In the genomic region with DNA sequence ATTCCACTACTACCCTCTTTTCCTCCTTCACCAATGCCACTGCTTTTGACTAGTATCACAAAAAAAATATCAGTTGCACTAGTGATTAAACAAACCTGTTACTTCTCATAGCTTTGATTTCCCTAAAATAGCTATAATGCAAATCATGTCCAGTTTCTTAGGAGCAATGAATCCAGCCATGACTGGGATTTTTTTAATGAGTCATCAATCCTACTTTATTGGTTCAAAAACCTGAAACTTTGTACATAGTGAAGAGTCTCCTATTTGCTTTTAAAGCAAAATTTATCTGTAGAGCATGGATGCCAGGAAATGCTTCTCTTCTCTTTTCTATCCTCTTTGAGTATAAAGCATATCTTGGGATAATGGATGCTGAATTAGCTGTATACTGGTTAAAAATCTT, we compare ENCODE assay signal across 20 cellular contexts.
DNase-seq lines count a peak whose midpoint lies in the region; ATAC-seq, FAIRE-seq and TF ChIP-seq lines count a peak whose summit lies in the region.
"Had no signal": no experiment of that assay in that cellular context is flagged by ENCODE, and none has a peak within 500 bp of the region (broad histone marks: within the 10 kb centered on the region; RNA-seq: fewer than 3 reads in every experiment).

No MANE protein-coding gene starts in this region.

- DNase-seq in A549 (ENCODE audit: low read depth in 1 of 2, low spot score in 1 of 2) (no peak), EL (peak; percentile 8), PC-3 (peak; percentile 22), fibroblast of peridontal ligament (ENCODE audit: extremely low read depth) (peak; percentile 7), germinal center (ENCODE audit: low spot score) (no peak), erythroblast (lab: John Stamatoyannopoulos, UW) (no peak)
- DNase-seq in stimulated activated CD4-positive, alpha-beta T cell treated with anti-CD3 and anti-CD28 coated beads, Interleukin-15, amount 100 ng/mL, for 24 hours = no peak
- DNase-seq: CD8-positive, alpha-beta memory T cell; GOT3; KBM-7; MM.1S; NCI-H2029; NCI-H446 treated with DMSO at 0.1 percent for 48 hours; NCI-H526 treated with DMSO at 0.1 percent for 48 hours; SHP77 had no signal

- POLR2A ChIA-PET in A549 (lab: Yijun Ruan, JAX) (no interaction called here), PC-3 (lab: Charles Lee; ENCODE audit: unreplicated experiment) (no interaction called here)

- H4K20me1 ChIP-seq in PC-3 (ENCODE audit: low read length) = no peaks in the 10 kb centered on the region

- H3K9me3 ChIP-seq in A549 (no peaks in the 10 kb centered on the region), PC-3 (ENCODE audit: low read length) (no peaks in the 10 kb centered on the region)

- no peak for FAIRE-seq in A549 (lab: Jason Lieb, UNC)
- FAIRE-seq: A204.1, GM12892 had no signal

- H3K4me1 ChIP-seq in A549 (no peaks in the 10 kb centered on the region), PC-3 (ENCODE audit: insufficient read depth, low read length) (no peaks in the 10 kb centered on the region)

- CTCF ChIA-PET in A549 (lab: Yijun Ruan, JAX) = interaction anchor here (1.0 kb wide), 1 partner anchor 37 kb away, joined by 3 read pairs; no protein-coding TSS in a partner anchor
- CTCF ChIA-PET in PC-3 (lab: Charles Lee) = no interaction called here

- TF ChIP-seq CTCF in A549 (IDR thresholded peaks at IDR 0.05) (no peak), PC-3 (conservative IDR thresholded peaks at IDR 0.05; ENCODE audit: low read depth, low read length) (no peak)

- no peaks in the 10 kb centered on the region for H3K9me2 ChIP-seq in PC-3 (replicated peaks; ENCODE audit: low read length)

- TF ChIP-seq EP300 in A549 (IDR thresholded peaks at IDR 0.05) = no peak

- H3K9ac ChIP-seq in PC-3 (ENCODE audit: low read length) = no peak overlapping the region

- no peaks in the 10 kb centered on the region for H3K36me3 ChIP-seq in PC-3 (ENCODE audit: low read depth, low read length)

- BruUV-seq in PC-3 (replicated peaks; lab: Mats Ljungman, UMichigan) = no TSS peak

- ATAC-seq in A549 (no peak), PC-3 (no peak), SK-N-SH treated with all-trans-retinoic acid at 6 μM for 48 hours (no peak)

- intact Hi-C loops in PC-3 (cut with micrococcal nuclease) = loop anchor here (10.0 kb wide), 1 partner anchor 886 kb away; no protein-coding TSS in a partner anchor

- no peaks in the 10 kb centered on the region for H3K27me3 ChIP-seq in PC-3 (ENCODE audit: low read length)

- no peak overlapping the region for H3K27ac ChIP-seq in A549
- H3K27ac ChIP-seq in PC-3 (ENCODE audit: low read length) = no peak overlapping the region
- H3K27ac ChIP-seq: C4-2B, RWPE1 had no signal

- no peak for TF ChIP-seq POLR2A in A549 (IDR thresholded peaks at IDR 0.05; ENCODE audit: low read length)
- TF ChIP-seq POLR2A in erythroblast (IDR thresholded peaks at IDR 0.05; ENCODE audit: low read length) = no peak

- no peak overlapping the region for H3K4me3 ChIP-seq in A549
- H3K4me3 ChIP-seq in PC-3 (ENCODE audit: low read length) = no peak overlapping the region

- no peak for TF ChIP-seq RAD21 in A549 (conservative IDR thresholded peaks at IDR 0.05 in 1 of 2, IDR thresholded peaks at IDR 0.05 in 1 of 2)

- no peaks in the 10 kb centered on the region for H3K79me2 ChIP-seq in PC-3 (ENCODE audit: low read length)

- H3K4me2 ChIP-seq in A549 = no peak overlapping the region
- no peak overlapping the region for H3K4me2 ChIP-seq in PC-3 (ENCODE audit: low read length)

- H2AFZ ChIP-seq in PC-3 (ENCODE audit: low read length) = no peak overlapping the region

- no peaks in the 10 kb centered on the region for H3F3A ChIP-seq in PC-3 (ENCODE audit: low read length, unreplicated experiment)

TF ChIP-seq in A549, 52 proteins besides CTCF, POLR2A, EP300 and RAD21:
- TF ChIP-seq TP53 (CRISPR knock-in tag; IDR thresholded peaks at IDR 0.05) (no peak), NFE2L2 (conservative IDR thresholded peaks at IDR 0.05; ENCODE audit: low read length) (peak; percentile 37; the same call in 1 of the 2 replicates), FOSL2 (IDR thresholded peaks at IDR 0.05) (no peak), FOSL2 (CRISPR knock-in tag; IDR thresholded peaks at IDR 0.05) (peak; percentile 61; the same call in 1 of the 2 replicates), MAFK (IDR thresholded peaks at IDR 0.05; ENCODE audit: partially characterized antibody) (peak; percentile 68)

TF ChIP-seq in SK-N-SH treated with all-trans-retinoic acid at 6 μM for 48 hours, 23 proteins besides CTCF, POLR2A, EP300 and RAD21:
- no peak for TF ChIP-seq ZFP30 (CRISPR knock-in tag; IDR thresholded peaks at IDR 0.05)
- TF ChIP-seq, protein P1, sequence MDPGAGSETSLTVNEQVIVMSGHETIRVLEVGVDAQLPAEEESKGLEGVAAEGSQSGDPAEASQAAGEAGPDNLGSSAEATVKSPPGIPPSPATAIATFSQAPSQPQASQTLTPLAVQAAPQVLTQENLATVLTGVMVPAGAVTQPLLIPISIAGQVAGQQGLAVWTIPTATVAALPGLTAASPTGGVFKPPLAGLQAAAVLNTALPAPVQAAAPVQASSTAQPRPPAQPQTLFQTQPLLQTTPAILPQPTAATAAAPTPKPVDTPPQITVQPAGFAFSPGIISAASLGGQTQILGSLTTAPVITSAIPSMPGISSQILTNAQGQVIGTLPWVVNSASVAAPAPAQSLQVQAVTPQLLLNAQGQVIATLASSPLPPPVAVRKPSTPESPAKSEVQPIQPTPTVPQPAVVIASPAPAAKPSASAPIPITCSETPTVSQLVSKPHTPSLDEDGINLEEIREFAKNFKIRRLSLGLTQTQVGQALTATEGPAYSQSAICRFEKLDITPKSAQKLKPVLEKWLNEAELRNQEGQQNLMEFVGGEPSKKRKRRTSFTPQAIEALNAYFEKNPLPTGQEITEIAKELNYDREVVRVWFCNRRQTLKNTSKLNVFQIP (CRISPR knock-in tag; IDR thresholded peaks at IDR 0.05; ENCODE audit: borderline replicate concordance, low read depth) = no peak
- no peak for TF ChIP-seq ZNF8 (CRISPR knock-in tag; IDR thresholded peaks at IDR 0.05)
- no peak for TF ChIP-seq CSDC2 (CRISPR knock-in tag; IDR thresholded peaks at IDR 0.05)
- TF ChIP-seq, protein P2, sequence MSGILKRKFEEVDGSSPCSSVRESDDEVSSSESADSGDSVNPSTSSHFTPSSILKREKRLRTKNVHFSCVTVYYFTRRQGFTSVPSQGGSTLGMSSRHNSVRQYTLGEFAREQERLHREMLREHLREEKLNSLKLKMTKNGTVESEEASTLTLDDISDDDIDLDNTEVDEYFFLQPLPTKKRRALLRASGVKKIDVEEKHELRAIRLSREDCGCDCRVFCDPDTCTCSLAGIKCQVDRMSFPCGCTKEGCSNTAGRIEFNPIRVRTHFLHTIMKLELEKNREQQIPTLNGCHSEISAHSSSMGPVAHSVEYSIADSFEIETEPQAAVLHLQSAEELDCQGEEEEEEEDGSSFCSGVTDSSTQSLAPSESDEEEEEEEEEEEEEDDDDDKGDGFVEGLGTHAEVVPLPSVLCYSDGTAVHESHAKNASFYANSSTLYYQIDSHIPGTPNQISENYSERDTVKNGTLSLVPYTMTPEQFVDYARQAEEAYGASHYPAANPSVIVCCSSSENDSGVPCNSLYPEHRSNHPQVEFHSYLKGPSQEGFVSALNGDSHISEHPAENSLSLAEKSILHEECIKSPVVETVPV (CRISPR knock-in tag; IDR thresholded peaks at IDR 0.05) = no peak
- TF ChIP-seq OSR1 (CRISPR knock-in tag; IDR thresholded peaks at IDR 0.05) = no peak
- TF ChIP-seq, protein P3, sequence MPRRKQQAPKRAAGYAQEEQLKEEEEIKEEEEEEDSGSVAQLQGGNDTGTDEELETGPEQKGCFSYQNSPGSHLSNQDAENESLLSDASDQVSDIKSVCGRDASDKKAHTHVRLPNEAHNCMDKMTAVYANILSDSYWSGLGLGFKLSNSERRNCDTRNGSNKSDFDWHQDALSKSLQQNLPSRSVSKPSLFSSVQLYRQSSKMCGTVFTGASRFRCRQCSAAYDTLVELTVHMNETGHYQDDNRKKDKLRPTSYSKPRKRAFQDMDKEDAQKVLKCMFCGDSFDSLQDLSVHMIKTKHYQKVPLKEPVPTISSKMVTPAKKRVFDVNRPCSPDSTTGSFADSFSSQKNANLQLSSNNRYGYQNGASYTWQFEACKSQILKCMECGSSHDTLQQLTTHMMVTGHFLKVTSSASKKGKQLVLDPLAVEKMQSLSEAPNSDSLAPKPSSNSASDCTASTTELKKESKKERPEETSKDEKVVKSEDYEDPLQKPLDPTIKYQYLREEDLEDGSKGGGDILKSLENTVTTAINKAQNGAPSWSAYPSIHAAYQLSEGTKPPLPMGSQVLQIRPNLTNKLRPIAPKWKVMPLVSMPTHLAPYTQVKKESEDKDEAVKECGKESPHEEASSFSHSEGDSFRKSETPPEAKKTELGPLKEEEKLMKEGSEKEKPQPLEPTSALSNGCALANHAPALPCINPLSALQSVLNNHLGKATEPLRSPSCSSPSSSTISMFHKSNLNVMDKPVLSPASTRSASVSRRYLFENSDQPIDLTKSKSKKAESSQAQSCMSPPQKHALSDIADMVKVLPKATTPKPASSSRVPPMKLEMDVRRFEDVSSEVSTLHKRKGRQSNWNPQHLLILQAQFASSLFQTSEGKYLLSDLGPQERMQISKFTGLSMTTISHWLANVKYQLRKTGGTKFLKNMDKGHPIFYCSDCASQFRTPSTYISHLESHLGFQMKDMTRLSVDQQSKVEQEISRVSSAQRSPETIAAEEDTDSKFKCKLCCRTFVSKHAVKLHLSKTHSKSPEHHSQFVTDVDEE (CRISPR knock-in tag; IDR thresholded peaks at IDR 0.05) = no peak
- no peak for TF ChIP-seq ZNF565 (CRISPR knock-in tag; conservative IDR thresholded peaks at IDR 0.05; ENCODE audit: low read depth)
- no peak for TF ChIP-seq TCF4 (CRISPR knock-in tag; IDR thresholded peaks at IDR 0.05; ENCODE audit: borderline replicate concordance)
- TF ChIP-seq ZC3H10 (CRISPR knock-in tag; IDR thresholded peaks at IDR 0.05) = no peak
- TF ChIP-seq ZFP3 (CRISPR knock-in tag; IDR thresholded peaks at IDR 0.05) = no peak
- TF ChIP-seq BACH2 (CRISPR knock-in tag; IDR thresholded peaks at IDR 0.05; ENCODE audit: borderline replicate concordance) = no peak
- no peak for TF ChIP-seq GLIS3 (CRISPR knock-in tag; IDR thresholded peaks at IDR 0.05)
- no peak for TF ChIP-seq ISL1 (CRISPR knock-in tag; IDR thresholded peaks at IDR 0.05)
- TF ChIP-seq RARB (CRISPR knock-in tag; IDR thresholded peaks at IDR 0.05) = no peak
- no peak for TF ChIP-seq PPARA (CRISPR knock-in tag; IDR thresholded peaks at IDR 0.05; ENCODE audit: borderline replicate concordance)
- TF ChIP-seq ESRRG (CRISPR knock-in tag; IDR thresholded peaks at IDR 0.05) = no peak
- TF ChIP-seq TOX (CRISPR knock-in tag; IDR thresholded peaks at IDR 0.05; ENCODE audit: borderline replicate concordance) = no peak
- TF ChIP-seq SNAI2 (CRISPR knock-in tag; IDR thresholded peaks at IDR 0.05) = no peak

Comparison
In these comparisons a context has a peak if more than half of its experiments do, and no peak if none do; other contexts are left out.
1. DNase-seq: peak in EL (single experiment), PC-3 (single experiment) and fibroblast of peridontal ligament (single experiment); none in A549 (0 of 2), germinal center (single experiment), erythroblast (0 of 2) and stimulated activated CD4-positive, alpha-beta T cell treated with anti-CD3 and anti-CD28 coated beads, Interleukin-15, amount 100 ng/mL, for 24 hours (single experiment).